ENCODE assay signal across 18 cellular contexts in genomic region chr18:40984856-40985255, GRCh38.
DNase-seq lines count a peak whose midpoint lies in the region; ATAC-seq, FAIRE-seq and TF ChIP-seq lines count a peak whose summit lies in the region.
"Had no signal": no experiment of that assay in that cellular context is flagged by ENCODE, and none has a peak within 500 bp of the region (broad histone marks: within the 10 kb centered on the region; RNA-seq: fewer than 3 reads in every experiment).

No MANE protein-coding gene starts in this region.

- H3K4me1 ChIP-seq in ACC112 (ENCODE audit: control insufficient read depth, insufficient read depth, low read length, unreplicated experiment) (peaks cover 23% of the 10 kb centered on the region), foreskin keratinocyte (no peaks in the 10 kb centered on the region), gastroesophageal sphincter (no peaks in the 10 kb centered on the region), HAP-1 (no peaks in the 10 kb centered on the region)

- in situ Hi-C loops in HAP-1 (cut with MboI; ENCODE audit: low sequenced_read_pairs): no loop called here

- peak overlapping the region; percentile 60 for H3K27ac ChIP-seq in ACC112 (ENCODE audit: low read depth, low read length)
- peak overlapping the region; percentile 12 for H3K27ac ChIP-seq in foreskin keratinocyte
- H3K27ac ChIP-seq in gastroesophageal sphincter: no peak overlapping the region
- H3K27ac ChIP-seq: C4-2B had no signal

- 91 to 100% methylated on average over 1 of the region's 1 CpG for WGBS in gastroesophageal sphincter (ENCODE audit: low coverage in 1 of 2), 2 donors

- H3K4me3 ChIP-seq in ACC112 (ENCODE audit: low read depth, low read length) (no peak overlapping the region), bronchial epithelial cell (ENCODE audit: low read depth, low read length) (no peak overlapping the region), gastroesophageal sphincter (no peak overlapping the region), HAP-1 (no peak overlapping the region)

- peak; percentile 3 for DNase-seq in RKO (ENCODE audit: low spot score)
- DNase-seq in bronchial epithelial cell (ENCODE audit: low read depth): peak; percentile 69
- peak; percentile 17 to 59 for DNase-seq in foreskin keratinocyte
- no peak for DNase-seq in cortex of kidney (lab: John Stamatoyannopoulos, UW)
- DNase-seq in stimulated activated naive CD4-positive, alpha-beta T cell treated with Interleukin-2 at 50 U/mL for 16 hours (lab: John Stamatoyannopoulos, UW): no peak
- DNase-seq in HAP-1 (ENCODE audit: low spot score in 2 of 2): no peak
- DNase-seq: DMS153; EL; H9; MV-4-11; NCI-H1436; NCI-H2081; NCI-H526; NK-92 treated with Interleukin-12 subunit alpha and Interleukin-12 subunit beta, amount 100 ng/mL, for 24 hours had no signal

- H3K9me3 ChIP-seq in gastroesophageal sphincter (no peaks in the 10 kb centered on the region), HAP-1 (no peaks in the 10 kb centered on the region)

- TF ChIP-seq CTCF in bronchial epithelial cell (IDR thresholded peaks at IDR 0.05; ENCODE audit: insufficient read depth, low read length, severe bottlenecking): no peak
- no peak for TF ChIP-seq CTCF in foreskin keratinocyte (conservative IDR thresholded peaks at IDR 0.05)
- no peak for TF ChIP-seq CTCF in gastroesophageal sphincter (IDR thresholded peaks at IDR 0.05)

- no peak for TF ChIP-seq POLR2A in gastroesophageal sphincter (IDR thresholded peaks at IDR 0.05)

- FAIRE-seq in bronchial epithelial cell (lab: Jason Lieb, UNC): no peak

- H3K36me3 ChIP-seq in ACC112 (ENCODE audit: insufficient read depth, low read length) (no peaks in the 10 kb centered on the region), bronchial epithelial cell (ENCODE audit: control insufficient read depth, insufficient read depth, low read length) (no peaks in the 10 kb centered on the region), gastroesophageal sphincter (no peaks in the 10 kb centered on the region), HAP-1 (replicated peaks) (no peaks in the 10 kb centered on the region)

- H3K27me3 ChIP-seq in ACC112 (ENCODE audit: insufficient read depth, low read length) (no peaks in the 10 kb centered on the region), bronchial epithelial cell (ENCODE audit: control insufficient read depth, insufficient read depth, low read length) (no peaks in the 10 kb centered on the region), foreskin keratinocyte (no peaks in the 10 kb centered on the region), gastroesophageal sphincter (no peaks in the 10 kb centered on the region), HAP-1 (ENCODE audit: low read depth) (no peaks in the 10 kb centered on the region)

- TF ChIP-seq EP300 in gastroesophageal sphincter (IDR thresholded peaks at IDR 0.05): no peak

- ATAC-seq in foreskin keratinocyte (no peak), gastroesophageal sphincter (no peak)
- ATAC-seq: Right ventricle myocardium inferior had no signal

- peak overlapping the region; percentile 60 for H2AFZ ChIP-seq in ACC112 (ENCODE audit: low read length, unreplicated experiment)

- no peaks in the 10 kb centered on the region for H3K79me2 ChIP-seq in ACC112 (ENCODE audit: control insufficient read depth, insufficient read depth, low read length, unreplicated experiment)

Comparison
In these comparisons a context has a peak if more than half of its experiments do, and no peak if none do; other contexts are left out.
1. H3K27ac ChIP-seq: peak in ACC112 (single experiment) and foreskin keratinocyte (single experiment); none in gastroesophageal sphincter (0 of 4).
2. DNase-seq: peak in RKO (single experiment), bronchial epithelial cell (single experiment) and foreskin keratinocyte (2 of 2); none in cortex of kidney (single experiment), stimulated activated naive CD4-positive, alpha-beta T cell treated with Interleukin-2 at 50 U/mL for 16 hours (single experiment) and HAP-1 (0 of 2).